15 cellular contexts compared by ENCODE assay signal in the genomic region with DNA sequence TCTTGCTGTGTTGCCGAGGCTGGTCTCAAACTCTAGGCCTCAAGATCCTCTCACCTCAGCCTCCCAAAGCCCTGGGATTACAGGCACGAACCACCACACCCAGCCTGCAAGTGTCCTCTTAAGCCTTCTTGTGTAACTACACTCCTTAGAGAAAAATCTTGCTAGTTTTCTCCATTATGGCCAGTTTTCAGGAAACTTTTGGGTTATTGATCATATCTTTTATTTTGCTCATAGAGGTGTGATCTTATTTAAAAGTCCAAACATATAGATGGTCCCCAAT. TPM values are rescaled to one million over a fixed set of nuclear protein-coding genes. Genes with fewer than 3 reads are reported as not detected.
A peak's percentile ranks its signal among the peaks of the same experiment; 100 is the strongest.
DNase-seq lines count a peak whose midpoint lies in the region; ATAC-seq and TF ChIP-seq lines count a peak whose summit lies in the region.
"Had no signal": no experiment of that assay in that cellular context is flagged by ENCODE, and none has a peak within 500 bp of the region (broad histone marks: within the 10 kb centered on the region; RNA-seq: fewer than 3 reads in every experiment).

No MANE protein-coding gene starts in this region.

- H3K4me1 ChIP-seq in RWPE2 (ENCODE audit: insufficient read depth, poor library complexity, severe bottlenecking), result peaks cover 26% of the 10 kb centered on the region
- peaks cover 20% of the 10 kb centered on the region for H3K4me1 ChIP-seq in fibroblast of lung (ENCODE audit: control insufficient read depth, extremely low read depth, insufficient read depth, low read length)
- H3K4me1 ChIP-seq in psoas muscle, result peaks cover 59% of the 10 kb centered on the region
- H3K4me1 ChIP-seq in esophagus squamous epithelium, result peaks cover 2 to 70% (median 31%) of the 10 kb centered on the region in 3 donors

- no peak for DNase-seq in activated CD4-positive, alpha-beta T cell treated with anti-CD3 and anti-CD28 coated beads, Interleukin-2, amount 10 ng/mL, durations not matched to agents 7 days and 5 days
- no peak for DNase-seq in activated CD4-positive, alpha-beta T cell treated with anti-CD3 and anti-CD28 coated beads, Interleukin-2, amount 50 U/mL, for 48 hours
- DNase-seq in RWPE2 (ENCODE audit: low spot score), result no peak
- DNase-seq in fibroblast of lung (ENCODE audit: low read depth in 2 of 2), result no peak
- no peak for DNase-seq in psoas muscle
- no peak for DNase-seq in esophagus squamous epithelium (lab: John Stamatoyannopoulos, UW)
- no peak for DNase-seq in hippocampal formation (lab: John Stamatoyannopoulos, UW)
- no peak for DNase-seq in mucosa of gallbladder (ENCODE audit: low spot score)
- DNase-seq: activated effector memory CD4-positive, alpha-beta T cell treated with anti-CD3 and anti-CD28 coated beads, Interleukin-2, amount 50 U/mL, for 16 hours; dermis blood vessel endothelial cell; mesendoderm; MV-4-11; NCI-H446 treated with DMSO at 0.1 percent for 48 hours; upper lobe of left lung had no signal

- H3K27ac ChIP-seq in RWPE2 (ENCODE audit: poor library complexity, severe bottlenecking) (peak overlapping the region; percentile 69), fibroblast of lung (ENCODE audit: insufficient read depth, low read length) (no peak overlapping the region), psoas muscle (no peak overlapping the region), esophagus squamous epithelium (no peak overlapping the region)

- no peak overlapping the region for H2AFZ ChIP-seq in fibroblast of lung (ENCODE audit: low read length)

- no peak for TF ChIP-seq POLR2A in esophagus squamous epithelium (IDR thresholded peaks at IDR 0.05)

- H3K4me3 ChIP-seq in RWPE2 (ENCODE audit: severe bottlenecking) (peak overlapping the region; percentile 71), fibroblast of lung (replicated peaks in 1 of 4; ENCODE audit: control extremely low read depth in 1 of 4, insufficient read depth in 1 of 4, low read depth in 3 of 4, low read length in 4 of 4) (peak overlapping the region in 3 of 4 experiments; percentile 85 to 98 (median 91)), psoas muscle (peak overlapping the region; percentile 89), esophagus squamous epithelium (peak overlapping the region in 1 of 4 donors; percentile 89)

- H3K9ac ChIP-seq in fibroblast of lung (ENCODE audit: insufficient read depth, low read length), result no peak overlapping the region

- H3K36me3 ChIP-seq in RWPE2 (ENCODE audit: low read depth) (peaks cover 26% of the 10 kb centered on the region), fibroblast of lung (ENCODE audit: control insufficient read depth, insufficient read depth, low read length) (peaks cover 2% of the 10 kb centered on the region), psoas muscle (ENCODE audit: insufficient read depth in 1 of 2, low read depth in 1 of 2) (no peaks in the 10 kb centered on the region), esophagus squamous epithelium (no peaks in the 10 kb centered on the region)
- H3K36me3 ChIP-seq: upper lobe of left lung had no signal

- WGBS in psoas muscle, 3 donors, result 69 to 88% (median 83%) methylated on average over 2 of the region's 2 CpGs
- WGBS in esophagus squamous epithelium, 2 donors, result 47 to 74% methylated on average over 2 of the region's 2 CpGs

- H3K9me3 ChIP-seq in RWPE2 (ENCODE audit: severe bottlenecking) (no peaks in the 10 kb centered on the region), fibroblast of lung (ENCODE audit: control insufficient read depth, insufficient read depth, low read depth, low read length) (no peaks in the 10 kb centered on the region), psoas muscle (no peaks in the 10 kb centered on the region), esophagus squamous epithelium (no peaks in the 10 kb centered on the region)
- H3K9me3 ChIP-seq: upper lobe of left lung had no signal

- H3K27me3 Mint-ChIP-seq in activated CD4-positive, alpha-beta T cell treated with anti-CD3 and anti-CD28 coated beads, Interleukin-2, amount 10 ng/mL, durations not matched to agents 7 days and 5 days, result peaks cover 28% of the 10 kb centered on the region

- H3K27ac Mint-ChIP-seq in activated CD4-positive, alpha-beta T cell treated with anti-CD3 and anti-CD28 coated beads, Interleukin-2, amount 10 ng/mL, durations not matched to agents 7 days and 5 days, result no peak overlapping the region

- CTCF ChIA-PET in activated CD4-positive, alpha-beta T cell treated with anti-CD3 and anti-CD28 coated beads, Interleukin-2, amount 10 ng/mL, durations not matched to agents 7 days and 5 days (lab: Charles Lee), result no interaction called here

- ATAC-seq in RWPE2 (ENCODE audit: low read depth), result no peak
- ATAC-seq in psoas muscle, result no peak
- ATAC-seq: activated CD4-positive, CD25-positive, alpha-beta regulatory T cell treated with anti-CD3 and anti-CD28 coated beads, Interleukin-2, amount 50 U/mL, for 24 hours had no signal

- H3K27me3 ChIP-seq in RWPE2 (ENCODE audit: insufficient read depth, poor library complexity, severe bottlenecking) (no peaks in the 10 kb centered on the region), fibroblast of lung (ENCODE audit: control insufficient read depth, insufficient read depth, low read length) (no peaks in the 10 kb centered on the region), psoas muscle (ENCODE audit: insufficient read depth in 3 of 3, low read length in 2 of 3) (no peaks in the 10 kb centered on the region), esophagus squamous epithelium (no peaks in the 10 kb centered on the region)
- H3K27me3 ChIP-seq: upper lobe of left lung had no signal

- TF ChIP-seq CTCF in RWPE2 (IDR thresholded peaks at IDR 0.05; ENCODE audit: poor library complexity, severe bottlenecking) (no peak), fibroblast of lung (conservative IDR thresholded peaks at IDR 0.05 in 1 of 2, IDR thresholded peaks at IDR 0.05 in 1 of 2; ENCODE audit: low read depth in 1 of 2, low read length in 2 of 2) (no peak), psoas muscle (IDR thresholded peaks at IDR 0.05) (no peak), esophagus squamous epithelium (IDR thresholded peaks at IDR 0.05) (no peak)

- peaks cover 3% of the 10 kb centered on the region for H3K36me3 Mint-ChIP-seq in activated CD4-positive, alpha-beta T cell treated with anti-CD3 and anti-CD28 coated beads, Interleukin-2, amount 10 ng/mL, durations not matched to agents 7 days and 5 days (ENCODE audit: low read depth)

- H3K9me3 Mint-ChIP-seq in activated CD4-positive, alpha-beta T cell treated with anti-CD3 and anti-CD28 coated beads, Interleukin-2, amount 10 ng/mL, durations not matched to agents 7 days and 5 days, result no peaks in the 10 kb centered on the region

- POLR2A ChIA-PET in activated CD4-positive, alpha-beta T cell treated with anti-CD3 and anti-CD28 coated beads, Interleukin-2, amount 10 ng/mL, durations not matched to agents 7 days and 5 days (lab: Charles Lee), result no interaction called here

- H3K4me1 Mint-ChIP-seq in activated CD4-positive, alpha-beta T cell treated with anti-CD3 and anti-CD28 coated beads, Interleukin-2, amount 10 ng/mL, durations not matched to agents 7 days and 5 days, result peaks cover 27% of the 10 kb centered on the region

- intact Hi-C loops in psoas muscle (cut with DNase I) (loop anchor here in 1 of 2 donors (5.0 kb wide), 2 partner anchors 41 to 141 kb away; no protein-coding TSS in a partner anchor), esophagus squamous epithelium (cut with DNase I) (loop anchor here (10.0 kb wide), 1 partner anchor 86 kb away; a partner anchor contains a TSS)

- H3K4me3 Mint-ChIP-seq in activated CD4-positive, alpha-beta T cell treated with anti-CD3 and anti-CD28 coated beads, Interleukin-2, amount 10 ng/mL, durations not matched to agents 7 days and 5 days, result peak overlapping the region; percentile 2

- no peak overlapping the region for H3K4me2 ChIP-seq in fibroblast of lung (ENCODE audit: extremely low read depth, insufficient read depth, low read length)

- H3K79me2 ChIP-seq in fibroblast of lung (ENCODE audit: control insufficient read depth, insufficient read depth, low read length), result peaks cover 68% of the 10 kb centered on the region

- peaks cover 1% of the 10 kb centered on the region for H4K20me1 ChIP-seq in fibroblast of lung (ENCODE audit: control insufficient read depth, extremely low read depth, insufficient read depth, low read length)

RNA-seq across cellular contexts. Expression of a gene that starts 2.4 kb away (rescaled TPM):
- total RNA-seq in activated CD4-positive, alpha-beta T cell treated with anti-CD3 and anti-CD28 coated beads, Interleukin-2, amount 10 ng/mL, durations not matched to agents 7 days and 5 days, result 1 to 10 TPM; 3.4 to 3.8 TPM
- total RNA-seq in fibroblast of lung (37.0 and 44.1 TPM in 2 replicates), psoas muscle (10 to 100 TPM; 19.1 to 30.2 (median 24.9) TPM), esophagus squamous epithelium (10 to 100 TPM; 18.8 to 23.2 (median 19.9) TPM), mucosa of gallbladder (29.9 TPM)
- polyA plus RNA-seq in fibroblast of lung (34.1 and 38.6 TPM in 2 replicates), psoas muscle (10 to 100 TPM in 1 of 3 donors, 1 to 10 TPM in 2; 7.3 to 13.8 (median 7.4) TPM)
- polyA plus RNA-seq in fibroblast of lung (2012), result 24.0 and 27.6 TPM in 2 replicates
- polyA minus RNA-seq in fibroblast of lung (ENCODE audit: low replicate concordance), result 41.1 and 62.1 TPM in 2 replicates
